In genomic region chr12:68532887-68533248, GRCh38 we compare ENCODE assay signal across 2 cellular contexts.
TF ChIP-seq lines count a peak whose summit lies in the region.

No MANE protein-coding gene starts in this region.

TF ChIP-seq in liver, 16 proteins besides CTCF, POLR2A, EP300 and RAD21:
- no peak for TF ChIP-seq GABPA (IDR thresholded peaks at IDR 0.05 in 1 of 2, conservative IDR thresholded peaks at IDR 0.05 in 1 of 2)
- TF ChIP-seq SP1 (IDR thresholded peaks at IDR 0.05) = no peak

TF ChIP-seq in HepG2, 621 proteins besides CTCF, POLR2A, EP300 and RAD21:
- TF ChIP-seq SIN3B (IDR thresholded peaks at IDR 0.05; ENCODE audit: low read length) = no peak
- TF ChIP-seq ZNF138 (CRISPR knock-in tag; IDR thresholded peaks at IDR 0.05; ENCODE audit: low read depth) = no peak
- TF ChIP-seq LCORL (IDR thresholded peaks at IDR 0.05) = no peak
- TF ChIP-seq LCORL (CRISPR knock-in tag; IDR thresholded peaks at IDR 0.05) = no peak
- TF ChIP-seq ZNF773 (CRISPR knock-in tag; IDR thresholded peaks at IDR 0.05; ENCODE audit: borderline replicate concordance) = no peak
- no peak for TF ChIP-seq MEIS1 (CRISPR knock-in tag; IDR thresholded peaks at IDR 0.05; ENCODE audit: borderline replicate concordance)
- TF ChIP-seq HNRNPLL (IDR thresholded peaks at IDR 0.05; ENCODE audit: low read depth, low read length, poor library complexity, severe bottlenecking) = no peak
- TF ChIP-seq KAT8 (CRISPR knock-in tag; IDR thresholded peaks at IDR 0.05) = no peak
- TF ChIP-seq ELF3 (CRISPR knock-in tag; IDR thresholded peaks at IDR 0.05) = no peak
- no peak for TF ChIP-seq RFX1 (IDR thresholded peaks at IDR 0.05)
